Comparison of ENCODE assay signal across 17 cellular contexts in genomic region chr6:142787422-142787821, GRCh38.
DNase-seq lines count a peak whose midpoint lies in the region; ATAC-seq and TF ChIP-seq lines count a peak whose summit lies in the region.
"Had no signal": no experiment of that assay in that cellular context is flagged by ENCODE, and none has a peak within 500 bp of the region (broad histone marks: within the 10 kb centered on the region; RNA-seq: fewer than 3 reads in every experiment).

No MANE protein-coding gene starts in this region.

- DNase-seq in activated naive CD4-positive, alpha-beta T cell treated with anti-CD3 and anti-CD28 coated beads for 36 hours, result no peak
- no peak for DNase-seq in activated naive CD4-positive, alpha-beta T cell (lab: John Stamatoyannopoulos, UW)
- DNase-seq in HFFc6 (no peak), HUDEP-2 (lab: John Stamatoyannopoulos, UW; ENCODE audit: unreplicated experiment in 76 of 76) (no peak)
- no peak for DNase-seq in effector memory CD8-positive, alpha-beta T cell
- no peak for DNase-seq in stimulated activated naive CD8-positive, alpha-beta T cell treated with anti-CD3 and anti-CD28 coated beads, Interleukin-15, amount 100 ng/mL, for 72 hours
- DNase-seq in activated effector memory CD4-positive, alpha-beta T cell treated with anti-CD3 and anti-CD28 coated beads, Interleukin-2, amount 50 U/mL, for 16 hours, result no peak
- DNase-seq: AML-193, DMS79, Kasumi-1, MM.1S, NCI-H1092 treated with DMSO at 0.1 percent for 48 hours, NCI-H1694, NCI-H226, NCI-H524 treated with DMSO at 0.1 percent for 48 hours had no signal

- CTCF ChIA-PET in activated naive CD4-positive, alpha-beta T cell treated with anti-CD3 and anti-CD28 coated beads for 36 hours (lab: Charles Lee), result no interaction called here

- H3K36me3 Mint-ChIP-seq in activated naive CD4-positive, alpha-beta T cell treated with anti-CD3 and anti-CD28 coated beads for 36 hours (ENCODE audit: low read depth), result peaks cover 19% of the 10 kb centered on the region
- peaks cover 10% of the 10 kb centered on the region for H3K36me3 Mint-ChIP-seq in HFFc6 (ENCODE audit: low read depth)
- peaks cover 6% of the 10 kb centered on the region for H3K36me3 Mint-ChIP-seq in effector memory CD8-positive, alpha-beta T cell (ENCODE audit: insufficient read depth)
- H3K36me3 Mint-ChIP-seq: CD14-positive monocyte had no signal

- H3K27me3 Mint-ChIP-seq in activated naive CD4-positive, alpha-beta T cell treated with anti-CD3 and anti-CD28 coated beads for 36 hours (ENCODE audit: low read depth), result no peaks in the 10 kb centered on the region
- no peaks in the 10 kb centered on the region for H3K27me3 Mint-ChIP-seq in HFFc6 (ENCODE audit: insufficient read depth)
- H3K27me3 Mint-ChIP-seq in effector memory CD8-positive, alpha-beta T cell, result no peaks in the 10 kb centered on the region
- no peaks in the 10 kb centered on the region for H3K27me3 Mint-ChIP-seq in stimulated activated naive CD8-positive, alpha-beta T cell treated with anti-CD3 and anti-CD28 coated beads, Interleukin-15, amount 100 ng/mL, for 72 hours
- H3K27me3 Mint-ChIP-seq: IgD-negative memory B cell had no signal

- intact Hi-C loops in activated naive CD4-positive, alpha-beta T cell treated with anti-CD3 and anti-CD28 coated beads for 36 hours (cut with micrococcal nuclease), result loop anchor here (1.0 kb wide), 1 partner anchor 11 kb away; no protein-coding TSS in a partner anchor

- peaks cover 76% of the 10 kb centered on the region for H3K4me1 Mint-ChIP-seq in activated naive CD4-positive, alpha-beta T cell treated with anti-CD3 and anti-CD28 coated beads for 36 hours (ENCODE audit: low read depth)
- H3K4me1 Mint-ChIP-seq in HFFc6 (ENCODE audit: low read depth), result peaks cover 48% of the 10 kb centered on the region
- peaks cover 24 to 70% of the 10 kb centered on the region in 2 donors for H3K4me1 Mint-ChIP-seq in effector memory CD8-positive, alpha-beta T cell (ENCODE audit: low read depth in 2 of 2)
- H3K4me1 Mint-ChIP-seq in stimulated activated naive CD8-positive, alpha-beta T cell treated with anti-CD3 and anti-CD28 coated beads, Interleukin-15, amount 100 ng/mL, for 72 hours, result peaks cover 80% of the 10 kb centered on the region

- H3K4me3 Mint-ChIP-seq in activated naive CD4-positive, alpha-beta T cell treated with anti-CD3 and anti-CD28 coated beads for 36 hours, result no peak overlapping the region
- no peak overlapping the region for H3K4me3 Mint-ChIP-seq in HFFc6
- H3K4me3 Mint-ChIP-seq in effector memory CD8-positive, alpha-beta T cell, result no peak overlapping the region
- H3K4me3 Mint-ChIP-seq in stimulated activated naive CD8-positive, alpha-beta T cell treated with anti-CD3 and anti-CD28 coated beads, Interleukin-15, amount 100 ng/mL, for 72 hours, result peak overlapping the region in 1 of 2 donors; percentile 4
- H3K4me3 Mint-ChIP-seq: CD14-positive monocyte, IgD-negative memory B cell had no signal

- TF ChIP-seq CTCF in HFFc6 (IDR thresholded peaks at IDR 0.05), result no peak

- no peak for ATAC-seq in effector memory CD8-positive, alpha-beta T cell (replicated peaks)
- no peak for ATAC-seq in stimulated activated naive CD8-positive, alpha-beta T cell treated with anti-CD3 and anti-CD28 coated beads, Interleukin-15, amount 100 ng/mL, for 72 hours

- H3K9me3 Mint-ChIP-seq in activated naive CD4-positive, alpha-beta T cell treated with anti-CD3 and anti-CD28 coated beads for 36 hours, result no peaks in the 10 kb centered on the region
- H3K9me3 Mint-ChIP-seq in HFFc6, result no peaks in the 10 kb centered on the region
- H3K9me3 Mint-ChIP-seq in effector memory CD8-positive, alpha-beta T cell, result no peaks in the 10 kb centered on the region
- H3K9me3 Mint-ChIP-seq in stimulated activated naive CD8-positive, alpha-beta T cell treated with anti-CD3 and anti-CD28 coated beads, Interleukin-15, amount 100 ng/mL, for 72 hours, result no peaks in the 10 kb centered on the region
- H3K9me3 Mint-ChIP-seq: IgD-negative memory B cell had no signal

- peak overlapping the region; percentile 71 for H3K27ac Mint-ChIP-seq in activated naive CD4-positive, alpha-beta T cell treated with anti-CD3 and anti-CD28 coated beads for 36 hours
- peak overlapping the region; percentile 14; the same call in 1 of the 2 replicates for H3K27ac Mint-ChIP-seq in HFFc6
- peak overlapping the region; percentile 51 to 71 for H3K27ac Mint-ChIP-seq in effector memory CD8-positive, alpha-beta T cell
- H3K27ac Mint-ChIP-seq in stimulated activated naive CD8-positive, alpha-beta T cell treated with anti-CD3 and anti-CD28 coated beads, Interleukin-15, amount 100 ng/mL, for 72 hours, result peak overlapping the region; percentile 1 to 85
- H3K27ac Mint-ChIP-seq: CD14-positive monocyte had no signal

Comparison
In these comparisons a context has a peak if more than half of its experiments do, and no peak if none do; other contexts are left out.
1. H3K27ac Mint-ChIP-seq: peak in every context shown above with its lines; median percentile 71 in activated naive CD4-positive, alpha-beta T cell treated with anti-CD3 and anti-CD28 coated beads for 36 hours; 61 in effector memory CD8-positive, alpha-beta T cell; 43 in stimulated activated naive CD8-positive, alpha-beta T cell treated with anti-CD3 and anti-CD28 coated beads, Interleukin-15, amount 100 ng/mL, for 72 hours; 14 in HFFc6.